In genomic region chr2:85995648-85996529, GRCh38 we compare ENCODE assay signal across 15 cellular contexts.
DNase-seq lines count a peak whose midpoint lies in the region; ATAC-seq and TF ChIP-seq lines count a peak whose summit lies in the region.
"Had no signal": no experiment of that assay in that cellular context is flagged by ENCODE, and none has a peak within 500 bp of the region (broad histone marks: within the 10 kb centered on the region; RNA-seq: fewer than 3 reads in every experiment).

No MANE protein-coding gene starts in this region.

- H3K18ac ChIP-seq in mesendoderm (ENCODE audit: low read length), result peak overlapping the region; percentile 33

- H2AK5ac ChIP-seq in mesendoderm (ENCODE audit: low read length), result no peak overlapping the region

- H3K4me3 Mint-ChIP-seq in activated CD4-positive, alpha-beta memory T cell treated with anti-CD3 and anti-CD28 coated beads, Interleukin-2, amount 10 ng/mL, durations not matched to agents 7 days and 5 days, result no peak overlapping the region
- no peak overlapping the region for H3K4me3 Mint-ChIP-seq in activated CD4-positive, alpha-beta memory T cell treated with anti-CD3 and anti-CD28 coated beads for 36 hours
- H3K4me3 Mint-ChIP-seq in brain, result no peak overlapping the region
- H3K4me3 Mint-ChIP-seq: activated naive CD8-positive, alpha-beta T cell had no signal

- peaks cover 8% of the 10 kb centered on the region for H3K9me3 Mint-ChIP-seq in activated CD4-positive, alpha-beta memory T cell treated with anti-CD3 and anti-CD28 coated beads, Interleukin-2, amount 10 ng/mL, durations not matched to agents 7 days and 5 days
- peaks cover 2% of the 10 kb centered on the region for H3K9me3 Mint-ChIP-seq in activated CD4-positive, alpha-beta memory T cell treated with anti-CD3 and anti-CD28 coated beads for 36 hours
- no peaks in the 10 kb centered on the region for H3K9me3 Mint-ChIP-seq in brain

- H3K9ac ChIP-seq in mesendoderm (ENCODE audit: low read length), result no peak overlapping the region

- H3K27me3 ChIP-seq in mesendoderm (ENCODE audit: insufficient read depth, low read length, poor library complexity), result no peaks in the 10 kb centered on the region
- no peaks in the 10 kb centered on the region for H3K27me3 ChIP-seq in testis
- H3K27me3 ChIP-seq: left lung had no signal

- no peak overlapping the region for H3K56ac ChIP-seq in mesendoderm (ENCODE audit: low read length)

- no peaks in the 10 kb centered on the region for H3K9me3 ChIP-seq in testis
- H3K9me3 ChIP-seq: left lung had no signal

- no peaks in the 10 kb centered on the region for H3K79me1 ChIP-seq in mesendoderm (ENCODE audit: low read length)

- no peak overlapping the region for H4K5ac ChIP-seq in mesendoderm (ENCODE audit: low read length)

- CTCF ChIA-PET in activated CD4-positive, alpha-beta memory T cell treated with anti-CD3 and anti-CD28 coated beads, Interleukin-2, amount 10 ng/mL, durations not matched to agents 7 days and 5 days (lab: Charles Lee), result interaction anchor here (2.2 to 4.6 kb wide), 4 partner anchors 15 to 168 kb away, joined by 7 to 28 read pairs (median 20); partner anchors contain the start of gene ST3GAL5
- CTCF ChIA-PET in activated CD4-positive, alpha-beta memory T cell treated with anti-CD3 and anti-CD28 coated beads for 36 hours (lab: Charles Lee), result interaction anchor here (1.7 kb wide), 1 partner anchor 169 kb away, joined by 6 read pairs; no protein-coding TSS in a partner anchor

- no peak for TF ChIP-seq POLR2A in testis (IDR thresholded peaks at IDR 0.05)

- no peak for DNase-seq in activated CD4-positive, alpha-beta memory T cell treated with anti-CD3 and anti-CD28 coated beads, Interleukin-2, amount 10 ng/mL, durations not matched to agents 7 days and 5 days
- no peak for DNase-seq in activated CD4-positive, alpha-beta memory T cell treated with anti-CD3 and anti-CD28 coated beads for 36 hours
- DNase-seq in mesendoderm (no peak), testis (no peak), NCI-H2029 treated with DMSO at 0.1 percent for 48 hours (lab: John Stamatoyannopoulos, UW) (no peak), NCI-H1930 (lab: John Stamatoyannopoulos, UW) (no peak)
- DNase-seq: activated CD4-positive, alpha-beta T cell treated with anti-CD3 and anti-CD28 coated beads, Interleukin-2, amount 50 U/mL, for 4 hours; DMS 273 treated with DMSO at 0.1 percent for 48 hours; effector CD8-positive, alpha-beta T cell; Karpas-422; left lung had no signal

- peak overlapping the region; percentile 97 for H3K27ac Mint-ChIP-seq in activated CD4-positive, alpha-beta memory T cell treated with anti-CD3 and anti-CD28 coated beads, Interleukin-2, amount 10 ng/mL, durations not matched to agents 7 days and 5 days
- H3K27ac Mint-ChIP-seq in activated CD4-positive, alpha-beta memory T cell treated with anti-CD3 and anti-CD28 coated beads for 36 hours, result no peak overlapping the region
- peak overlapping the region in 4 of 5 experiments; percentile 94 to 98 (median 97) for H3K27ac Mint-ChIP-seq in brain
- H3K27ac Mint-ChIP-seq: activated naive CD8-positive, alpha-beta T cell had no signal

- no peaks in the 10 kb centered on the region for H3K79me2 ChIP-seq in mesendoderm (ENCODE audit: control insufficient read depth, insufficient read depth, low read length)

- POLR2A ChIA-PET in activated CD4-positive, alpha-beta memory T cell treated with anti-CD3 and anti-CD28 coated beads, Interleukin-2, amount 10 ng/mL, durations not matched to agents 7 days and 5 days (lab: Charles Lee), result interaction anchor here (0.8 to 9.8 kb wide), 4 partner anchors 35 to 110 kb away, joined by 3 to 110 read pairs (median 4); partner anchors contain the start of genes POLR1A and PTCD3
- POLR2A ChIA-PET in activated CD4-positive, alpha-beta memory T cell treated with anti-CD3 and anti-CD28 coated beads for 36 hours (lab: Charles Lee), result no interaction called here

- H3K36me3 ChIP-seq in mesendoderm (ENCODE audit: control insufficient read depth, insufficient read depth, low read length) (no peaks in the 10 kb centered on the region), testis (ENCODE audit: low read depth, missing control alignments) (no peaks in the 10 kb centered on the region)
- H3K36me3 ChIP-seq: left lung had no signal

- no peak overlapping the region for H2BK15ac ChIP-seq in mesendoderm (replicated peaks; ENCODE audit: low read depth)

- H2BK5ac ChIP-seq in mesendoderm (ENCODE audit: low read length), result no peak overlapping the region

- intact Hi-C loops in activated CD4-positive, alpha-beta memory T cell treated with anti-CD3 and anti-CD28 coated beads for 36 hours (cut with micrococcal nuclease), result no loop called here
- intact Hi-C loops in testis (cut with DNase I; ENCODE audit: low total_unique reads), result loop anchor here (5.0 kb wide), 1 partner anchor 109 kb away; the partner anchor contains the start of gene ST3GAL5

- no peak overlapping the region for H3K4me3 ChIP-seq in mesendoderm (ENCODE audit: low read length)
- no peak overlapping the region for H3K4me3 ChIP-seq in testis
- H3K4me3 ChIP-seq: left lung had no signal

- WGBS in mesendoderm (ENCODE audit: extremely low coverage, insufficient coverage, low lambda C conversion rate), result no CpG with 5 or more reads among the region's 9 CpGs
- WGBS in testis, 2 donors, result 87 to 98% methylated on average over 6 to 9 of the region's 9 CpGs

- H3K27ac ChIP-seq in mesendoderm (ENCODE audit: low read depth, low read length) (no peak overlapping the region), testis (peak overlapping the region; percentile 60 to 89)

- H3K27me3 Mint-ChIP-seq in activated CD4-positive, alpha-beta memory T cell treated with anti-CD3 and anti-CD28 coated beads, Interleukin-2, amount 10 ng/mL, durations not matched to agents 7 days and 5 days, result no peaks in the 10 kb centered on the region
- peaks cover under 1% of the 10 kb centered on the region for H3K27me3 Mint-ChIP-seq in activated CD4-positive, alpha-beta memory T cell treated with anti-CD3 and anti-CD28 coated beads for 36 hours
- no peaks in the 10 kb centered on the region for H3K27me3 Mint-ChIP-seq in brain
- H3K27me3 Mint-ChIP-seq: activated naive CD8-positive, alpha-beta T cell; progenitor cell of endocrine pancreas had no signal

- no peak for TF ChIP-seq CTCF in brain (conservative IDR thresholded peaks at IDR 0.05)
- TF ChIP-seq CTCF in testis (IDR thresholded peaks at IDR 0.05), result no peak

- no peak overlapping the region for H3K4me2 ChIP-seq in mesendoderm (ENCODE audit: low read length)

- no peak overlapping the region for H3K23ac ChIP-seq in mesendoderm (ENCODE audit: low read length)

- H4K8ac ChIP-seq in mesendoderm (ENCODE audit: low read depth, low read length), result no peak overlapping the region

- ATAC-seq in HG03378 (IDR thresholded peaks at IDR 0.05; ENCODE audit: unreplicated experiment), result no peak
- ATAC-seq: left lung had no signal

- H3K36me3 Mint-ChIP-seq in activated CD4-positive, alpha-beta memory T cell treated with anti-CD3 and anti-CD28 coated beads, Interleukin-2, amount 10 ng/mL, durations not matched to agents 7 days and 5 days (ENCODE audit: low read depth), result peaks cover 24% of the 10 kb centered on the region
- H3K36me3 Mint-ChIP-seq in activated CD4-positive, alpha-beta memory T cell treated with anti-CD3 and anti-CD28 coated beads for 36 hours, result no peaks in the 10 kb centered on the region
- H3K36me3 Mint-ChIP-seq in brain, result no peaks in the 10 kb centered on the region
- H3K36me3 Mint-ChIP-seq: activated naive CD8-positive, alpha-beta T cell had no signal

- no peak overlapping the region for H2BK120ac ChIP-seq in mesendoderm (ENCODE audit: low read depth, low read length)

- no peak overlapping the region for H3K4ac ChIP-seq in mesendoderm (ENCODE audit: low read depth, low read length)

- H3K4me1 ChIP-seq in mesendoderm (ENCODE audit: control insufficient read depth, low read depth, low read length) (peaks cover 10% of the 10 kb centered on the region), testis (peaks cover 48% of the 10 kb centered on the region)

- H3K4me1 Mint-ChIP-seq in activated CD4-positive, alpha-beta memory T cell treated with anti-CD3 and anti-CD28 coated beads, Interleukin-2, amount 10 ng/mL, durations not matched to agents 7 days and 5 days, result peaks cover 83% of the 10 kb centered on the region
- peaks cover 39% of the 10 kb centered on the region for H3K4me1 Mint-ChIP-seq in activated CD4-positive, alpha-beta memory T cell treated with anti-CD3 and anti-CD28 coated beads for 36 hours (ENCODE audit: low read depth)
- H3K4me1 Mint-ChIP-seq in brain, result peaks cover 55% of the 10 kb centered on the region
